Comparison of ENCODE assay signal across 25 cellular contexts in genomic region chr7:138904122-138904435, GRCh38.
DNase-seq lines count a peak whose midpoint lies in the region; ATAC-seq lines count a peak whose summit lies in the region.
"Had no signal": no experiment of that assay in that cellular context is flagged by ENCODE, and none has a peak within 500 bp of the region (broad histone marks: within the 10 kb centered on the region; RNA-seq: fewer than 3 reads in every experiment).

No MANE protein-coding gene starts in this region.

- peak overlapping the region; percentile 41 for H3K27ac ChIP-seq in KOPT-K1 (ENCODE audit: low read depth, low read length, poor library complexity, severe bottlenecking)
- H3K27ac ChIP-seq: adrenal gland, body of pancreas, esophagus muscularis mucosa, GM23248, KMS-11, left ventricle myocardium inferior, prostate gland, right lobe of liver, transverse colon had no signal

- H3K36me3 Mint-ChIP-seq in activated naive CD4-positive, alpha-beta T cell treated with anti-CD3 and anti-CD28 coated beads for 36 hours (ENCODE audit: low read depth) = no peaks in the 10 kb centered on the region
- H3K36me3 Mint-ChIP-seq in activated naive CD8-positive, alpha-beta T cell = no peaks in the 10 kb centered on the region

- intact Hi-C loops in activated naive CD4-positive, alpha-beta T cell treated with anti-CD3 and anti-CD28 coated beads for 36 hours (cut with micrococcal nuclease) = loop anchor here (5.0 kb wide), 5 partner anchors 78 to 458 kb away; partner anchors contain the start of genes KIAA1549 and UBN2

- no peaks in the 10 kb centered on the region for H3K9me3 Mint-ChIP-seq in activated naive CD4-positive, alpha-beta T cell treated with anti-CD3 and anti-CD28 coated beads for 36 hours
- no peaks in the 10 kb centered on the region for H3K9me3 Mint-ChIP-seq in activated naive CD8-positive, alpha-beta T cell (ENCODE audit: low read depth)
- H3K9me3 Mint-ChIP-seq in stimulated activated naive CD8-positive, alpha-beta T cell treated with anti-CD3 and anti-CD28 coated beads, Interleukin-15, amount 100 ng/mL, for 72 hours = no peaks in the 10 kb centered on the region
- H3K9me3 Mint-ChIP-seq: activated T-helper 2 cell treated with anti-CD3 and anti-CD28 coated beads, Interferon-gamma antibody, Interleukin-2, Interleukin-4, amounts not matched to agents 10 μg/mL and 5 μg/mL and 100 μg/mL, durations not matched to agents 14 hours and 24 hours and 36 hours had no signal

- ATAC-seq in stimulated activated naive CD8-positive, alpha-beta T cell treated with anti-CD3 and anti-CD28 coated beads, Interleukin-15, amount 100 ng/mL, for 72 hours = no peak
- ATAC-seq in left lobe of liver = no peak
- ATAC-seq: body of pancreas, PC-3, right lobe of liver had no signal

- no peaks in the 10 kb centered on the region for H3K9me3 ChIP-seq in KOPT-K1 (ENCODE audit: insufficient read depth, low read length, poor library complexity, severe bottlenecking)
- H3K9me3 ChIP-seq: adrenal gland, body of pancreas, esophagus muscularis mucosa, left ventricle myocardium inferior, prostate gland, right lobe of liver, transverse colon had no signal

- H3K4me3 Mint-ChIP-seq in activated naive CD4-positive, alpha-beta T cell treated with anti-CD3 and anti-CD28 coated beads for 36 hours = peak overlapping the region; percentile 70
- peak overlapping the region; percentile 34 for H3K4me3 Mint-ChIP-seq in activated naive CD8-positive, alpha-beta T cell
- peak overlapping the region; percentile 82 to 84 for H3K4me3 Mint-ChIP-seq in stimulated activated naive CD8-positive, alpha-beta T cell treated with anti-CD3 and anti-CD28 coated beads, Interleukin-15, amount 100 ng/mL, for 72 hours

- H3K27ac Mint-ChIP-seq in activated naive CD4-positive, alpha-beta T cell treated with anti-CD3 and anti-CD28 coated beads for 36 hours = no peak overlapping the region
- no peak overlapping the region for H3K27ac Mint-ChIP-seq in activated naive CD8-positive, alpha-beta T cell
- H3K27ac Mint-ChIP-seq in stimulated activated naive CD8-positive, alpha-beta T cell treated with anti-CD3 and anti-CD28 coated beads, Interleukin-15, amount 100 ng/mL, for 72 hours = no peak overlapping the region

- no peaks in the 10 kb centered on the region for H3K36me3 ChIP-seq in KOPT-K1 (ENCODE audit: insufficient read depth, low read length)
- H3K36me3 ChIP-seq: adrenal gland, prostate gland, right lobe of liver, transverse colon had no signal

- peaks cover 34% of the 10 kb centered on the region for H3K4me1 Mint-ChIP-seq in activated naive CD4-positive, alpha-beta T cell treated with anti-CD3 and anti-CD28 coated beads for 36 hours (ENCODE audit: low read depth)
- H3K4me1 Mint-ChIP-seq in activated naive CD8-positive, alpha-beta T cell (ENCODE audit: low read depth) = peaks cover 38% of the 10 kb centered on the region
- H3K4me1 Mint-ChIP-seq in stimulated activated naive CD8-positive, alpha-beta T cell treated with anti-CD3 and anti-CD28 coated beads, Interleukin-15, amount 100 ng/mL, for 72 hours = peaks cover 67% of the 10 kb centered on the region

- no peaks in the 10 kb centered on the region for H3K27me3 Mint-ChIP-seq in activated naive CD4-positive, alpha-beta T cell treated with anti-CD3 and anti-CD28 coated beads for 36 hours (ENCODE audit: low read depth)
- no peaks in the 10 kb centered on the region for H3K27me3 Mint-ChIP-seq in activated naive CD8-positive, alpha-beta T cell
- H3K27me3 Mint-ChIP-seq in stimulated activated naive CD8-positive, alpha-beta T cell treated with anti-CD3 and anti-CD28 coated beads, Interleukin-15, amount 100 ng/mL, for 72 hours = peaks cover 31% of the 10 kb centered on the region

- CTCF ChIA-PET in activated naive CD4-positive, alpha-beta T cell treated with anti-CD3 and anti-CD28 coated beads for 36 hours (lab: Charles Lee) = interaction anchor here (0.7 to 1.4 kb wide), 2 partner anchors 18 to 507 kb away, joined by 3 to 8 read pairs; no protein-coding TSS in a partner anchor

- DNase-seq in activated naive CD4-positive, alpha-beta T cell treated with anti-CD3 and anti-CD28 coated beads for 36 hours = no peak
- no peak for DNase-seq in activated naive CD4-positive, alpha-beta T cell (lab: John Stamatoyannopoulos, UW)
- no peak for DNase-seq in stimulated activated naive CD8-positive, alpha-beta T cell treated with anti-CD3 and anti-CD28 coated beads, Interleukin-15, amount 100 ng/mL, for 72 hours
- DNase-seq in NOMO-1 (lab: John Stamatoyannopoulos, UW; ENCODE audit: unreplicated experiment in 2 of 2) (no peak), left lobe of liver (ENCODE audit: low spot score) (no peak)
- DNase-seq: activated CD4-positive, CD25-positive, alpha-beta regulatory T cell treated with anti-CD3 and anti-CD28 coated beads, Interleukin-2, amount 50 U/mL, for 72 hours; body of pancreas; foreskin fibroblast; GM23248; left ventricle myocardium inferior; mesendoderm; NCI-H2081 treated with DMSO at 0.1 percent for 48 hours; NCI-H2227 treated with DMSO at 0.1 percent for 48 hours; NCI-H526; NK-92 treated with Interleukin-12 subunit alpha and Interleukin-12 subunit beta, amount 100 ng/mL, for 24 hours; PC-3; right lobe of liver had no signal
